ENCODE assay signal across 1 cellular context in genomic region chr1:213409208-213409631, GRCh38.
TF ChIP-seq lines count a peak whose summit lies in the region.

No MANE protein-coding gene starts in this region.

TF ChIP-seq in K562, 482 proteins besides CTCF, POLR2A, EP300 and RAD21 (continued from another document):
- no peak for TF ChIP-seq ZNF398 (CRISPR knock-in tag; IDR thresholded peaks at IDR 0.05)
- no peak for TF ChIP-seq E2F6 (IDR thresholded peaks at IDR 0.05; ENCODE audit: borderline replicate concordance in 1 of 2, extremely low read depth in 1 of 2, insufficient read depth in 1 of 2, insufficient read length in 1 of 2, low read depth in 1 of 2, low read length in 1 of 2, poor library complexity in 1 of 2, severe bottlenecking in 1 of 2)
- no peak for TF ChIP-seq HIVEP1 (CRISPR knock-in tag; IDR thresholded peaks at IDR 0.05)
TF ChIP-seq in K562: peak in this region for 8.
